In the genomic region with DNA sequence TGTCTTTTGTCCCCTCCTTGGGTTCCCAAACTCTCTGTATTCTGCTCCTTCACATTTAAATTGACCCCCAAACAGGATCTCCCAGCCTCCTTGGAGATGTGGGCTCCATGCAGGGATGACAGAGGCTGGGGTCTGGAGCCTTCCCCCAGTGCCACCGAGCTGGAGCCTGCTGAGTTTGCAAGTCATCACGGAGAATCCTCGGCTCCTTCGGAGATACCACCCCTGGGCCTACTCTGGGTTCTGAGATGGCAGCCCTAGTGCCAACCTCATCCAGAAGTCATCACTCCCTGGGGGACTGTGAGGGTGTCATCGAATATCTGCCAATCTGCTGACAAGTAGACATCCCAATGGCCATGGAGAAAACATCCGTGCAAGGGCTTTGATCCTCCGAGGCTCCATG, we compare ENCODE assay signal across 3 cellular contexts. TPM values are rescaled to one million over a fixed set of nuclear protein-coding genes. Genes with fewer than 3 reads are reported as not detected.
"Had no signal": no experiment of that assay in that cellular context is flagged by ENCODE, and none has a peak within 500 bp of the region (broad histone marks: within the 10 kb centered on the region; RNA-seq: fewer than 3 reads in every experiment).

No MANE protein-coding gene starts in this region.

RNA-seq across cellular contexts. Expression of a gene that starts 45.8 kb away (rescaled TPM):
- total RNA-seq: activated CD8-positive, alpha-beta T cell treated with anti-CD3 and anti-CD28 coated beads for 36 hours; SJSA1; T-helper 1 cell treated with Interleukin-12 subunit alpha and Interleukin-12 subunit beta and Interleukin-4 antibody, amounts not matched to agents 30 ng/mL and 1 ng/mL, for 36 hours had no signal
